32 cellular contexts compared by ENCODE assay signal in genomic region chr2:110837421-110838409, GRCh38.
DNase-seq lines count a peak whose midpoint lies in the region; ATAC-seq and TF ChIP-seq lines count a peak whose summit lies in the region.
"Had no signal": no experiment of that assay in that cellular context is flagged by ENCODE, and none has a peak within 500 bp of the region (broad histone marks: within the 10 kb centered on the region; RNA-seq: fewer than 3 reads in every experiment).

No MANE protein-coding gene starts in this region.

- H4K20me1 ChIP-seq in DND-41 (ENCODE audit: insufficient read depth, low read length) = no peaks in the 10 kb centered on the region

- TF ChIP-seq CTCF in DND-41 (IDR thresholded peaks at IDR 0.05; ENCODE audit: borderline replicate concordance, extremely low read depth, low read length, poor library complexity, severe bottlenecking) = no peak
- TF ChIP-seq CTCF in WTC11 (IDR thresholded peaks at IDR 0.05) = no peak
- TF ChIP-seq CTCF in testis (IDR thresholded peaks at IDR 0.05) = no peak

- intact Hi-C loops in testis (cut with DNase I; ENCODE audit: low total_unique reads) = no loop called here

- H3K36me3 ChIP-seq in DND-41 (ENCODE audit: insufficient read depth, low read length) (no peaks in the 10 kb centered on the region), HUES6 (ENCODE audit: control insufficient read depth, insufficient read depth, low read length) (no peaks in the 10 kb centered on the region), testis (ENCODE audit: low read depth, missing control alignments) (no peaks in the 10 kb centered on the region)
- H3K36me3 ChIP-seq: cardiac muscle cell, esophagus muscularis mucosa, left lung, Peyer's patch, SJSA1, stomach, tibial nerve had no signal

- 0 out of 2 replicates have a peak overlapping the region, but pooled peaks have one; percentile 30 for H3K27ac Mint-ChIP-seq in WTC11
- H3K27ac Mint-ChIP-seq in T-helper 17 cell = no peak overlapping the region
- H3K27ac Mint-ChIP-seq: activated CD4-positive, alpha-beta memory T cell treated with anti-CD3 and anti-CD28 coated beads for 36 hours; activated naive CD4-positive, alpha-beta T cell treated with anti-CD3 and anti-CD28 coated beads, Interleukin-2, amount 50 U/mL, for 24 hours; activated T-helper 2 cell treated with anti-CD3 and anti-CD28 coated beads, Interferon-gamma antibody, Interleukin-2, Interleukin-4, amounts not matched to agents 10 μg/mL and 5 μg/mL and 100 μg/mL, durations not matched to agents 14 hours and 24 hours and 36 hours; CD8-positive, alpha-beta T cell; IgD-negative memory B cell had no signal

- DNase-seq in DND-41 (no peak), WTC11 (ENCODE audit: low spot score) (peak; percentile 36), iPS-NIHi7 (ENCODE audit: extremely low spot score) (peak; percentile 65), T-helper 17 cell (no peak), NCI-H2081 (lab: John Stamatoyannopoulos, UW) (no peak), testis (no peak), activated T-cell treated with anti-CD3 and anti-CD28 coated beads for 4 hours (no peak)
- DNase-seq: activated CD4-positive, alpha-beta memory T cell treated with anti-CD3 and anti-CD28 coated beads for 36 hours; activated CD8-positive, alpha-beta memory T cell treated with anti-CD3 and anti-CD28 coated beads, Interleukin-2, amount 50 U/mL, for 48 hours; CD8-positive, alpha-beta T cell; cortex of kidney; foreskin keratinocyte; left lung; mesendoderm; NCI-H1092 treated with DMSO at 0.1 percent for 48 hours; NCI-H187 treated with DMSO at 0.1 percent for 48 hours; NCI-H2227 treated with DMSO at 0.1 percent for 48 hours; NCI-H69; Peyer's patch; stimulated activated CD4-positive, alpha-beta T cell treated with anti-CD3 and anti-CD28 coated beads, Interleukin-2, amount 100 ng/mL, for 24 hours; stomach; T-helper 1 cell had no signal

- WGBS in testis, 2 donors = 79 to 86% methylated on average over 12 to 13 of the region's 13 CpGs

- H3K4me1 ChIP-seq in DND-41 (ENCODE audit: insufficient read depth, low read length) (peaks cover 55% of the 10 kb centered on the region), HUES6 (ENCODE audit: control insufficient read depth, insufficient read depth, low read length) (peaks cover 60% of the 10 kb centered on the region), testis (no peaks in the 10 kb centered on the region)
- H3K4me1 ChIP-seq: esophagus muscularis mucosa, foreskin keratinocyte, left lung, Peyer's patch, SJSA1, stomach had no signal

- H3K36me3 Mint-ChIP-seq in WTC11 (no peaks in the 10 kb centered on the region), T-helper 17 cell (ENCODE audit: low read depth) (no peaks in the 10 kb centered on the region)
- H3K36me3 Mint-ChIP-seq: activated CD4-positive, alpha-beta memory T cell treated with anti-CD3 and anti-CD28 coated beads for 36 hours; activated naive CD4-positive, alpha-beta T cell treated with anti-CD3 and anti-CD28 coated beads, Interleukin-2, amount 50 U/mL, for 24 hours; CD8-positive, alpha-beta T cell had no signal

- H3K4me3 Mint-ChIP-seq in WTC11 (peak overlapping the region; percentile 1; the same call in 1 of the 2 replicates), T-helper 17 cell (no peak overlapping the region)
- H3K4me3 Mint-ChIP-seq: activated CD4-positive, alpha-beta memory T cell treated with anti-CD3 and anti-CD28 coated beads for 36 hours; activated naive CD4-positive, alpha-beta T cell treated with anti-CD3 and anti-CD28 coated beads, Interleukin-2, amount 50 U/mL, for 24 hours; CD8-positive, alpha-beta T cell; IgD-negative memory B cell had no signal

- peak overlapping the region; percentile 39 for H3K9ac ChIP-seq in DND-41 (ENCODE audit: low read depth, low read length)
- H3K9ac ChIP-seq in HUES6 (ENCODE audit: low read length) = no peak overlapping the region

- no peaks in the 10 kb centered on the region for H3K79me2 ChIP-seq in DND-41 (ENCODE audit: insufficient read depth, low read length)

- ATAC-seq in DND-41 (ENCODE audit: insufficient read depth, low read depth) (no peak), WTC11 (peak; percentile 54), T-helper 17 cell (no peak)
- ATAC-seq: activated CD4-positive, CD25-positive, alpha-beta regulatory T cell treated with anti-CD3 and anti-CD28 coated beads, Interleukin-2, amount 50 U/mL, for 24 hours; CD8-positive, alpha-beta T cell; foreskin keratinocyte; left lung had no signal

- peak overlapping the region; percentile 33 for H3K4me2 ChIP-seq in DND-41 (ENCODE audit: insufficient read depth, low read length)
- H3K4me2 ChIP-seq: smooth muscle cell had no signal

- POLR2A ChIA-PET in WTC11 (lab: Charles Lee) = no interaction called here

- peak overlapping the region; percentile 84 for H3K27ac ChIP-seq in DND-41 (ENCODE audit: low read length)
- H3K27ac ChIP-seq in HUES6 (ENCODE audit: low read depth, low read length) = no peak overlapping the region
- no peak overlapping the region for H3K27ac ChIP-seq in testis
- H3K27ac ChIP-seq: cardiac muscle cell, esophagus muscularis mucosa, foreskin keratinocyte, left lung, Peyer's patch, SJSA1, stomach, tibial nerve had no signal

- H3K27me3 ChIP-seq in DND-41 (ENCODE audit: insufficient read depth, low read length, poor library complexity) (no peaks in the 10 kb centered on the region), HUES6 (ENCODE audit: control insufficient read depth, insufficient read depth, low read length) (no peaks in the 10 kb centered on the region; the same call in 1 of the 2 replicates), testis (no peaks in the 10 kb centered on the region)
- H3K27me3 ChIP-seq: cardiac muscle cell, esophagus muscularis mucosa, left lung, Peyer's patch, stomach, tibial nerve had no signal

- H3K27me3 Mint-ChIP-seq in WTC11 (ENCODE audit: low read depth) (no peaks in the 10 kb centered on the region), T-helper 17 cell (peaks cover 27% of the 10 kb centered on the region)

- peaks cover 68% of the 10 kb centered on the region for H3K4me1 Mint-ChIP-seq in WTC11
- peaks cover 3% of the 10 kb centered on the region for H3K4me1 Mint-ChIP-seq in T-helper 17 cell
- H3K4me1 Mint-ChIP-seq: IgD-negative memory B cell had no signal

- no peak for TF ChIP-seq POLR2A in testis (IDR thresholded peaks at IDR 0.05)

- CTCF ChIA-PET in WTC11 (lab: Charles Lee) = interaction anchor here (1.2 kb wide), 1 partner anchor 39 kb away, joined by 8 read pairs; no protein-coding TSS in a partner anchor

- H3K4me3 ChIP-seq in DND-41 (ENCODE audit: low read depth in 1 of 2, low read length in 2 of 2) (peak overlapping the region in 1 of 2 experiments; percentile 6; a peak in 2 of 4 replicates), HUES6 (ENCODE audit: low read depth, low read length) (peak overlapping the region; percentile 1; the same call in 1 of the 2 replicates), testis (no peak overlapping the region)
- H3K4me3 ChIP-seq: cardiac muscle cell, esophagus muscularis mucosa, left lung, Peyer's patch, SJSA1, smooth muscle cell, stomach, tibial nerve had no signal

- H3K9me3 ChIP-seq in DND-41 (ENCODE audit: insufficient read depth, low read length, severe bottlenecking) = no peaks in the 10 kb centered on the region
- H3K9me3 ChIP-seq in HUES6 (ENCODE audit: control insufficient read depth, insufficient read depth, low read depth, low read length) = no peaks in the 10 kb centered on the region
- H3K9me3 ChIP-seq in T-helper 17 cell (ENCODE audit: control insufficient read depth, low read length, poor library complexity, severe bottlenecking) = no peaks in the 10 kb centered on the region
- H3K9me3 ChIP-seq in testis = no peaks in the 10 kb centered on the region
- H3K9me3 ChIP-seq: esophagus muscularis mucosa, left lung, Peyer's patch, SJSA1, stomach, tibial nerve had no signal

- no peaks in the 10 kb centered on the region for H3K9me3 Mint-ChIP-seq in WTC11
- H3K9me3 Mint-ChIP-seq: activated CD4-positive, alpha-beta memory T cell treated with anti-CD3 and anti-CD28 coated beads for 36 hours; activated naive CD4-positive, alpha-beta T cell treated with anti-CD3 and anti-CD28 coated beads, Interleukin-2, amount 50 U/mL, for 24 hours; activated T-helper 2 cell treated with anti-CD3 and anti-CD28 coated beads, Interferon-gamma antibody, Interleukin-2, Interleukin-4, amounts not matched to agents 10 μg/mL and 5 μg/mL and 100 μg/mL, durations not matched to agents 14 hours and 24 hours and 36 hours; CD8-positive, alpha-beta T cell; IgD-negative memory B cell had no signal

- H2AFZ ChIP-seq in DND-41 (ENCODE audit: low read depth, low read length) = peak overlapping the region; percentile 37

TF ChIP-seq in WTC11, 78 proteins besides CTCF, POLR2A, EP300 and RAD21 (continues in another document):
- TF ChIP-seq NR1H2 (CRISPR knock-in tag; IDR thresholded peaks at IDR 0.05) (no peak), E2F4 (CRISPR knock-in tag; IDR thresholded peaks at IDR 0.05; ENCODE audit: borderline replicate concordance, low read depth) (no peak), NR3C1 (CRISPR knock-in tag; conservative IDR thresholded peaks at IDR 0.05; ENCODE audit: low read depth) (0 out of 2 replicates have a peak, but pooled peaks have one; percentile 47), ZNF423 (CRISPR knock-in tag; IDR thresholded peaks at IDR 0.05) (peak; percentile 31; the same call in 1 of the 2 replicates), ZNF138 (CRISPR knock-in tag; conservative IDR thresholded peaks at IDR 0.05) (no peak)

Comparison
In these comparisons a context has a peak if more than half of its experiments do, and no peak if none do; other contexts are left out.
1. DNase-seq: peak in WTC11 (single experiment) and iPS-NIHi7 (single experiment); none in DND-41 (single experiment), T-helper 17 cell (0 of 3), NCI-H2081 (0 of 2), testis (single experiment) and activated T-cell treated with anti-CD3 and anti-CD28 coated beads for 4 hours (single experiment).